Comparison of ENCODE assay signal across 10 cellular contexts in the genomic region with DNA sequence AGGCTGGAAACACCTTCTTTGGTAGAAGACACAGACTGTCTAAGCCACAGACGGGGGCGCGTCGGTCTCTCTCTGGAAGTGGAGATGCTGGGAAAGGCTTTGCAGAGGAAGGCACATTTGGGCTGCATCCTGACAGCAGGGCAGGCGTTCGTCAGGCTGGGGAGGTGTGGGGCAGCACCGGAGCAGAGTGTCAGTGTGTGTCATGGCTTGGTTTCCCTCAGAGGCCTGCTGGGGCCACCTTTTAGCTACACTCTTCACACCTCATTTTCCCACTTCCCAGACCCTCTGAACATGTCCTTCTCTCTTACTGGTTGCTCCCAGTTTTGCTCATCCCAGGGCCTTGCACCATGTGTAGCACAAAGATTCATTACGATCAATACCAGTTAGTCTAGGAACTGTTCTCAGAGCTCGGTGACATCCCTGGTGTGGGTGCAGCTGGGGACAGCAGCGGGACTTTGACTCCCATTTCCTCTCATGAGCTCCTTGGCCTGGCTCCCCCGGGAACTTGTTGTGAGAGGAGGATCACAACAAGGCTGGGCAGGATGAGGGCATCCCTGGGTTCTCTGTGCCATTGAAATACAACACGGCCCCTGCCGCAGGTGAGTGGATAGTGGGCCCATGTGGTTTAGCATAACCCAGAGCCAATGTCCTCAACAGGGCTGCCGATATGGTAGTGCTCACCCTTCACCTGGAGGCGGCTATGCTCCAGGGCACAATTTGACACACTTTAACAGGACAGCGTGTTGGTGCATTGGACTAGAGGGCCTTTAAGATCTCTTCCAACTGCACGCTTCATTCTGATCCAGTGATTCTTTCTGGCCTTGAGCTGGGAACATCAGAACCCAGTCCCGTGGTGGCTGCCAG. TPM values are rescaled to one million over a fixed set of nuclear protein-coding genes. Genes with fewer than 3 reads are reported as not detected.
A peak's percentile ranks its signal among the peaks of the same experiment; 100 is the strongest.
DNase-seq lines count a peak whose midpoint lies in the region; ATAC-seq and TF ChIP-seq lines count a peak whose summit lies in the region.
"Had no signal": no experiment of that assay in that cellular context is flagged by ENCODE, and none has a peak within 500 bp of the region (broad histone marks: within the 10 kb centered on the region; RNA-seq: fewer than 3 reads in every experiment).

No MANE protein-coding gene starts in this region.

- intact Hi-C loops in natural killer cell (cut with micrococcal nuclease) (no loop called here), head of caudate nucleus (cut with DNase I) (no loop called here), lower leg skin (cut with DNase I; ENCODE audit: low total_unique reads) (loop anchor here (10.0 kb wide), 1 partner anchor 170 kb away; a partner anchor contains a TSS)

- peak overlapping the region; percentile 65 for H3K4me3 Mint-ChIP-seq in natural killer cell treated with Interleukin-12 subunit alpha and Interleukin-12 subunit beta and Interleukin-15 and Interleukin-18, amount 100 ng/mL, for 72 hours
- no peak overlapping the region for H3K4me3 Mint-ChIP-seq in natural killer cell
- peak overlapping the region; percentile 54 for H3K4me3 Mint-ChIP-seq in activated CD8-positive, alpha-beta T cell treated with anti-CD3 and anti-CD28 coated beads, Interleukin-2, amount 10 ng/mL, durations not matched to agents 7 days and 5 days
- no peak overlapping the region for H3K4me3 Mint-ChIP-seq in type B pancreatic cell

- peaks cover 48 to 70% of the 10 kb centered on the region in 2 donors for H3K4me1 Mint-ChIP-seq in natural killer cell treated with Interleukin-12 subunit alpha and Interleukin-12 subunit beta and Interleukin-15 and Interleukin-18, amount 100 ng/mL, for 72 hours (ENCODE audit: low read depth in 2 of 2)
- H3K4me1 Mint-ChIP-seq in natural killer cell (peaks cover 7 to 10% of the 10 kb centered on the region in 2 donors), type B pancreatic cell (ENCODE audit: unreplicated experiment) (peaks cover 4% of the 10 kb centered on the region)
- peaks cover 88% of the 10 kb centered on the region for H3K4me1 Mint-ChIP-seq in activated CD8-positive, alpha-beta T cell treated with anti-CD3 and anti-CD28 coated beads, Interleukin-2, amount 10 ng/mL, durations not matched to agents 7 days and 5 days (ENCODE audit: low read depth)

- ATAC-seq in natural killer cell treated with Interleukin-12 subunit alpha and Interleukin-12 subunit beta and Interleukin-15 and Interleukin-18, amount 100 ng/mL, for 72 hours: peak; percentile 56 to 63
- ATAC-seq in natural killer cell (no peak), HG02840 (IDR thresholded peaks at IDR 0.05; ENCODE audit: low FRiP score, unreplicated experiment) (peak; percentile 24)
- no peak for ATAC-seq in activated CD8-positive, alpha-beta T cell treated with anti-CD3 and anti-CD28 coated beads, Interleukin-2, amount 10 ng/mL, durations not matched to agents 7 days and 5 days

- DNase-seq in natural killer cell treated with Interleukin-12 subunit alpha and Interleukin-12 subunit beta and Interleukin-15 and Interleukin-18, amount 100 ng/mL, for 72 hours (ENCODE audit: low spot score): no peak
- no peak for DNase-seq in natural killer cell
- peak; percentile 22 for DNase-seq in activated CD8-positive, alpha-beta T cell treated with anti-CD3 and anti-CD28 coated beads, Interleukin-2, amount 10 ng/mL, durations not matched to agents 7 days and 5 days
- DNase-seq in type B pancreatic cell (ENCODE audit: extremely low spot score, unreplicated experiment): no peak
- no peak for DNase-seq in head of caudate nucleus
- no peak for DNase-seq in DMS53 (lab: John Stamatoyannopoulos, UW)
- DNase-seq in lower leg skin (ENCODE audit: low spot score in 2 of 2): no peak
- DNase-seq: NK-92 treated with Interleukin-12 subunit alpha and Interleukin-12 subunit beta, amount 100 ng/mL, for 24 hours; occipital lobe had no signal

- no peak for TF ChIP-seq CTCF in natural killer cell (IDR thresholded peaks at IDR 0.05)
- no peak for TF ChIP-seq CTCF in type B pancreatic cell (conservative IDR thresholded peaks at IDR 0.05)
- TF ChIP-seq CTCF in lower leg skin (IDR thresholded peaks at IDR 0.05): no peak

- WGBS in lower leg skin, 2 donors: 74 to 80% methylated on average over 18 of the region's 18 CpGs

- H3K4me3 ChIP-seq in lower leg skin (ENCODE audit: low read depth, poor library complexity, severe bottlenecking): no peak overlapping the region

- CTCF ChIA-PET in activated CD8-positive, alpha-beta T cell treated with anti-CD3 and anti-CD28 coated beads, Interleukin-2, amount 10 ng/mL, durations not matched to agents 7 days and 5 days (lab: Charles Lee): interaction anchor here (0.8 to 13.6 kb wide), 27 partner anchors 8 to 1048 kb away, joined by 3 to 313 read pairs (median 5); a partner anchor contains a TSS

- no peaks in the 10 kb centered on the region for H3K27me3 Mint-ChIP-seq in natural killer cell treated with Interleukin-12 subunit alpha and Interleukin-12 subunit beta and Interleukin-15 and Interleukin-18, amount 100 ng/mL, for 72 hours
- H3K27me3 Mint-ChIP-seq in natural killer cell (ENCODE audit: low read depth in 2 of 2) (peaks cover 0 to 9% of the 10 kb centered on the region in 2 donors), type B pancreatic cell (peaks cover 25% of the 10 kb centered on the region)
- no peaks in the 10 kb centered on the region for H3K27me3 Mint-ChIP-seq in activated CD8-positive, alpha-beta T cell treated with anti-CD3 and anti-CD28 coated beads, Interleukin-2, amount 10 ng/mL, durations not matched to agents 7 days and 5 days (ENCODE audit: low read depth)

- TF ChIP-seq POLR2A in lower leg skin (IDR thresholded peaks at IDR 0.05): no peak

- peak overlapping the region; percentile 51 to 80 for H3K27ac Mint-ChIP-seq in natural killer cell treated with Interleukin-12 subunit alpha and Interleukin-12 subunit beta and Interleukin-15 and Interleukin-18, amount 100 ng/mL, for 72 hours
- H3K27ac Mint-ChIP-seq in natural killer cell: peak overlapping the region in 1 of 2 donors; percentile 15
- peak overlapping the region; percentile 85 for H3K27ac Mint-ChIP-seq in activated CD8-positive, alpha-beta T cell treated with anti-CD3 and anti-CD28 coated beads, Interleukin-2, amount 10 ng/mL, durations not matched to agents 7 days and 5 days
- H3K27ac Mint-ChIP-seq in type B pancreatic cell: peak overlapping the region; percentile 74

- H3K9me3 Mint-ChIP-seq in natural killer cell treated with Interleukin-12 subunit alpha and Interleukin-12 subunit beta and Interleukin-15 and Interleukin-18, amount 100 ng/mL, for 72 hours: no peaks in the 10 kb centered on the region
- H3K9me3 Mint-ChIP-seq in natural killer cell (no peaks in the 10 kb centered on the region), type B pancreatic cell (no peaks in the 10 kb centered on the region)
- H3K9me3 Mint-ChIP-seq in activated CD8-positive, alpha-beta T cell treated with anti-CD3 and anti-CD28 coated beads, Interleukin-2, amount 10 ng/mL, durations not matched to agents 7 days and 5 days (ENCODE audit: insufficient read depth): no peaks in the 10 kb centered on the region

- POLR2A ChIA-PET in activated CD8-positive, alpha-beta T cell treated with anti-CD3 and anti-CD28 coated beads, Interleukin-2, amount 10 ng/mL, durations not matched to agents 7 days and 5 days (lab: Charles Lee): interaction anchor here (0.9 to 19.7 kb wide), 6 partner anchors 10 to 58 kb away, joined by 3 to 454 read pairs (median 10); a partner anchor contains a TSS

- no peaks in the 10 kb centered on the region for H3K36me3 Mint-ChIP-seq in natural killer cell treated with Interleukin-12 subunit alpha and Interleukin-12 subunit beta and Interleukin-15 and Interleukin-18, amount 100 ng/mL, for 72 hours
- H3K36me3 Mint-ChIP-seq in natural killer cell (no peaks in the 10 kb centered on the region), type B pancreatic cell (no peaks in the 10 kb centered on the region)
- no peaks in the 10 kb centered on the region for H3K36me3 Mint-ChIP-seq in activated CD8-positive, alpha-beta T cell treated with anti-CD3 and anti-CD28 coated beads, Interleukin-2, amount 10 ng/mL, durations not matched to agents 7 days and 5 days (ENCODE audit: low read depth)

RNA-seq across cellular contexts. Expression of a gene that starts 33.0 kb away (rescaled TPM):
- total RNA-seq in natural killer cell treated with Interleukin-12 subunit alpha and Interleukin-12 subunit beta and Interleukin-15 and Interleukin-18, amount 100 ng/mL, for 72 hours: 10 to 100 TPM; 76.2 to 94.6 TPM
- total RNA-seq in natural killer cell (100 to 1,000 TPM in 2 of 3 donors, 10 to 100 TPM in 1; 87.8 to 102 (median 101) TPM), type B pancreatic cell (ENCODE audit: low replicate concordance) (134 and 171 TPM in 2 replicates), lower leg skin (10 to 100 TPM; 63.2 to 77.2 (median 67.6) TPM)
- total RNA-seq in activated CD8-positive, alpha-beta T cell treated with anti-CD3 and anti-CD28 coated beads, Interleukin-2, amount 10 ng/mL, durations not matched to agents 7 days and 5 days: 100 to 1,000 TPM; 104 to 110 TPM

RNA-seq across cellular contexts. Expression of a gene that starts 49.4 kb away (rescaled TPM):
- 10 to 100 TPM; 65.7 to 71.1 TPM for total RNA-seq in natural killer cell treated with Interleukin-12 subunit alpha and Interleukin-12 subunit beta and Interleukin-15 and Interleukin-18, amount 100 ng/mL, for 72 hours
- total RNA-seq in natural killer cell: 1 to 10 TPM; 3.2 to 8.0 (median 6.6) TPM
- 100 to 1,000 TPM; 171 to 173 TPM for total RNA-seq in activated CD8-positive, alpha-beta T cell treated with anti-CD3 and anti-CD28 coated beads, Interleukin-2, amount 10 ng/mL, durations not matched to agents 7 days and 5 days
- total RNA-seq in type B pancreatic cell (ENCODE audit: low replicate concordance): not detected in 2 replicates
- total RNA-seq in lower leg skin: 1 to 10 TPM in 1 of 4 donors, under 1 TPM in 1, not detected in 2; 0.21 to 1.2 TPM
- total RNA-seq: occipital lobe had no signal

RNA-seq across cellular contexts. Expression of a gene that starts 50.3 kb away (rescaled TPM):
- not detected for total RNA-seq in natural killer cell treated with Interleukin-12 subunit alpha and Interleukin-12 subunit beta and Interleukin-15 and Interleukin-18, amount 100 ng/mL, for 72 hours
- total RNA-seq in natural killer cell (not detected), type B pancreatic cell (ENCODE audit: low replicate concordance) (0.34 and 0.74 TPM in 2 replicates), lower leg skin (under 1 TPM in 2 of 4 donors, not detected in 2; 0.13 to 0.19 TPM)
- not detected for total RNA-seq in activated CD8-positive, alpha-beta T cell treated with anti-CD3 and anti-CD28 coated beads, Interleukin-2, amount 10 ng/mL, durations not matched to agents 7 days and 5 days

Comparison
In these comparisons a context has a peak if more than half of its experiments do, and no peak if none do; other contexts are left out.
1. ATAC-seq: peak in natural killer cell treated with Interleukin-12 subunit alpha and Interleukin-12 subunit beta and Interleukin-15 and Interleukin-18, amount 100 ng/mL, for 72 hours (2 of 2) and HG02840 (single experiment); none in natural killer cell (0 of 3) and activated CD8-positive, alpha-beta T cell treated with anti-CD3 and anti-CD28 coated beads, Interleukin-2, amount 10 ng/mL, durations not matched to agents 7 days and 5 days (single experiment).
2. H3K4me3 Mint-ChIP-seq: peak in natural killer cell treated with Interleukin-12 subunit alpha and Interleukin-12 subunit beta and Interleukin-15 and Interleukin-18, amount 100 ng/mL, for 72 hours (single experiment) and activated CD8-positive, alpha-beta T cell treated with anti-CD3 and anti-CD28 coated beads, Interleukin-2, amount 10 ng/mL, durations not matched to agents 7 days and 5 days (single experiment); none in natural killer cell (single experiment) and type B pancreatic cell (single experiment).
3. RNA of a gene that starts 49.4 kb away (total RNA-seq): 171 to 173 TPM in activated CD8-positive, alpha-beta T cell treated with anti-CD3 and anti-CD28 coated beads, Interleukin-2, amount 10 ng/mL, durations not matched to agents 7 days and 5 days and 65.7 to 71.1 TPM in natural killer cell treated with Interleukin-12 subunit alpha and Interleukin-12 subunit beta and Interleukin-15 and Interleukin-18, amount 100 ng/mL, for 72 hours; 3.2 to 8.0 TPM in natural killer cell, 0.21 to 1.2 TPM in lower leg skin and not detected in type B pancreatic cell; every median in the first group is over 4 times any median in the second.